Comparison of ENCODE assay signal across 8 cellular contexts in the genomic region with DNA sequence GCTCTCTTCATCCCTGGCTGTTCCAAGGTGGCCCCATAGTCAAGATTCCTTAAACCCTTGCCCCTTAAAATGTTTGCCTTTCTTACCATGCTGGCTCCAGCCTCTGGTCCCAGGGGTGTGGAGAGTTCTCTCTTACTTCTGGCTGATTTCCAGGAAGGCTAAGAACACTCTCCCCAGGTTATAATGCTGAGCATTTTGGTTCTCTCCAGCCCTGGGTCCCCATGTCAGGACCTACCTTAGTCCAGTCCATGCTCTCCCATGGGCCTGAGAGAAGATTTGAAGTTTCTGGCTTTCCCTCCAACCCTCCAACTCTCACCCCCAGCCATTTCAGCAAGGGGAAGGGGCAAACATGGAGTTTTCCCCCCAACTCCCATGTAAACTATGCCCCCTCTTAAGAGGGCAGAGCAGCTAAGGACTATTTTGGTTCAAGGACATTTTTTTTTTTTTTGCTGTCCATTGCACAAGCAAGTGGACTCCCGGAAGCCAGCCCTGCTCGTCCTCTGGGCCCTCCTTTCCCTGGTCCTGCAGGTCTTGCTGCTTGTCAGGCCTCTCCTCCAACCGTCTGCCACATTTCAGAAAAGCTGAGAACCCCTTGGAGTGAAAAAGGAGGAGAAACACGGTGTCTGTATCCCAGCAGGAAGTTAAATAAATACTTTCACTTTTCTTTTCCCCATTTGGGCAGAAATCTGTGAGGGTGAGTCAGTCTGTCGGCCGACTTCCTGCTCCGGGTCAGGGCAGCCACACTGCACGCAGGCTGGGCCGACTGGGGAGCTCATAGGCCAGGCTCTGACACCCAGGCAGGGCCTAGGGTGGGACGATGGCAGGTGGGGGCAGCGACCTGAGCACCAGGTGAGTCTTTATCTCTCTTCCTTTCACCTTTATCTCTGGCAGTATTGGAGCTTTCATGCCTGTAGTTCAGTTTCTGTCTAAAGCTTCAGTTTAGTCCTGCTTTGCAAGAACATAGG. TPM values are rescaled to one million over a fixed set of nuclear protein-coding genes. Genes with fewer than 3 reads are reported as not detected.
DNase-seq lines count a peak whose midpoint lies in the region; ATAC-seq and TF ChIP-seq lines count a peak whose summit lies in the region.

A gene (plus strand): TSS at position 741 of the 965 bp plus-strand sequence. CDS start 77 bp downstream, at position 818.

- intact Hi-C loops in lower leg skin (cut with DNase I; ENCODE audit: low total_unique reads): no loop called here

- H3K79me2 ChIP-seq in DND-41 (ENCODE audit: insufficient read depth, low read length): peaks cover 54% of the 10 kb centered on the region

- 17 to 20% methylated on average over 11 of the region's 11 CpGs for WGBS in lower leg skin, 2 donors

- DNase-seq in DND-41 (peak; percentile 85), cardiac fibroblast (ENCODE audit: low read depth in 2 of 2) (peak; percentile 83 to 86), lower leg skin (ENCODE audit: low spot score in 2 of 2) (peak; percentile 44 to 91), DMS79 (lab: John Stamatoyannopoulos, UW) (no peak)
- peak; percentile 61 for DNase-seq in stimulated activated CD8-positive, alpha-beta memory T cell treated with anti-CD3 and anti-CD28 coated beads, Interleukin-12 subunit alpha, Interleukin-12 subunit beta, amount 100 ng/mL, for 1 hour (ENCODE audit: low read depth)

- TF ChIP-seq POLR2A in lower leg skin (IDR thresholded peaks at IDR 0.05): no peak

- H3K36me3 ChIP-seq in DND-41 (ENCODE audit: insufficient read depth, low read length) (peaks cover 11% of the 10 kb centered on the region), KOPT-K1 (ENCODE audit: insufficient read depth, low read length) (peaks cover 18% of the 10 kb centered on the region)

- no peaks in the 10 kb centered on the region for H3K27me3 ChIP-seq in DND-41 (ENCODE audit: insufficient read depth, low read length, poor library complexity)

- no peaks in the 10 kb centered on the region for H3K9me3 ChIP-seq in DND-41 (ENCODE audit: insufficient read depth, low read length, severe bottlenecking)
- no peaks in the 10 kb centered on the region for H3K9me3 ChIP-seq in KOPT-K1 (ENCODE audit: insufficient read depth, low read length, poor library complexity, severe bottlenecking)

- H3K27ac ChIP-seq in DND-41 (ENCODE audit: low read length): peak within 1 kb of the TSS; percentile 100
- peak within 1 kb of the TSS; percentile 96 for H3K27ac ChIP-seq in KOPT-K1 (ENCODE audit: low read depth, low read length, poor library complexity, severe bottlenecking)

- TF ChIP-seq CTCF in DND-41 (IDR thresholded peaks at IDR 0.05; ENCODE audit: borderline replicate concordance, extremely low read depth, low read length, poor library complexity, severe bottlenecking): no peak
- no peak for TF ChIP-seq CTCF in WI38 (IDR thresholded peaks at IDR 0.05; ENCODE audit: low read depth, low read length)
- TF ChIP-seq CTCF in cardiac fibroblast (IDR thresholded peaks at IDR 0.05; ENCODE audit: low read depth, low read length): no peak
- TF ChIP-seq CTCF in lower leg skin (IDR thresholded peaks at IDR 0.05): no peak

- H3K9ac ChIP-seq in DND-41 (ENCODE audit: low read depth, low read length): peak within 1 kb of the TSS; percentile 98

- peak within 1 kb of the TSS; percentile 89 for H2AFZ ChIP-seq in DND-41 (ENCODE audit: low read depth, low read length)

- ATAC-seq in DND-41 (ENCODE audit: insufficient read depth, low read depth) (peak; percentile 98), GM21717 (IDR thresholded peaks at IDR 0.05; ENCODE audit: unreplicated experiment) (peak; percentile 93)

- no peaks in the 10 kb centered on the region for H4K20me1 ChIP-seq in DND-41 (ENCODE audit: insufficient read depth, low read length)

- H3K4me2 ChIP-seq in DND-41 (ENCODE audit: insufficient read depth, low read length): peak within 1 kb of the TSS; percentile 90

- peaks cover 53% of the 10 kb centered on the region for H3K4me1 ChIP-seq in DND-41 (ENCODE audit: insufficient read depth, low read length)

- H3K4me3 ChIP-seq in DND-41 (ENCODE audit: low read depth in 1 of 2, low read length in 2 of 2) (peak within 1 kb of the TSS; percentile 60 to 82), WI38 (ENCODE audit: low read depth, low read length) (peak within 1 kb of the TSS; percentile 72), cardiac fibroblast (replicated peaks in 1 of 2; ENCODE audit: low read depth in 2 of 2, low read length in 2 of 2) (peak within 1 kb of the TSS; percentile 42 to 65), lower leg skin (ENCODE audit: low read depth, poor library complexity, severe bottlenecking) (peak within 1 kb of the TSS; percentile 7)

RNA-seq across cellular contexts. Expression of the gene that starts here (rescaled TPM):
- total RNA-seq in lower leg skin: 1 to 10 TPM in 2 of 4 donors, under 1 TPM in 2; 0.25 to 9.5 (median 1.1) TPM

Comparison
In these comparisons a context has a peak if more than half of its experiments do, and no peak if none do; other contexts are left out.
1. H3K4me3 ChIP-seq: peak in every context shown above with its lines; median percentile 72 in WI38; 71 in DND-41; 54 in cardiac fibroblast; 7 in lower leg skin.